In genomic region chr10:12793106-12793505, GRCh38 we compare ENCODE assay signal across 15 cellular contexts.
A peak's percentile ranks its signal among the peaks of the same experiment; 100 is the strongest.
DNase-seq lines count a peak whose midpoint lies in the region; ATAC-seq and TF ChIP-seq lines count a peak whose summit lies in the region.
"Had no signal": no experiment of that assay in that cellular context is flagged by ENCODE, and none has a peak within 500 bp of the region (broad histone marks: within the 10 kb centered on the region; RNA-seq: fewer than 3 reads in every experiment).

No MANE protein-coding gene starts in this region.

- H3K9ac ChIP-seq in colonic mucosa (ENCODE audit: low read depth in 2 of 2, low read length in 2 of 2), result no peak overlapping the region

- intact Hi-C loops in colonic mucosa (cut with DNase I), result no loop called here
- intact Hi-C loops in left colon (cut with DNase I, micrococcal nuclease), result no loop called here
- intact Hi-C loops in mucosa of descending colon (cut with DNase I, micrococcal nuclease), result no loop called here

- H3K9me3 ChIP-seq in colonic mucosa, result no peaks in the 10 kb centered on the region
- no peaks in the 10 kb centered on the region for H3K9me3 ChIP-seq in mucosa of descending colon
- H3K9me3 ChIP-seq: HAP-1 had no signal

- ATAC-seq in left colon (peak; percentile 87), mucosa of descending colon (peak; percentile 80), HG02571 (IDR thresholded peaks at IDR 0.05; ENCODE audit: unreplicated experiment) (no peak)
- ATAC-seq: GM12878 had no signal

- H3K27ac ChIP-seq in colonic mucosa, result no peak overlapping the region

- H3K36me3 ChIP-seq in colonic mucosa (no peaks in the 10 kb centered on the region), mucosa of descending colon (ENCODE audit: low read depth) (no peaks in the 10 kb centered on the region)
- H3K36me3 ChIP-seq: HAP-1 had no signal

- POLR2A ChIA-PET in GM10248 (lab: Yijun Ruan, JAX), result no interaction called here

- H3K4me1 ChIP-seq in colonic mucosa, result no peaks in the 10 kb centered on the region
- H3K4me1 ChIP-seq in mucosa of descending colon (ENCODE audit: low read depth), result no peaks in the 10 kb centered on the region
- H3K4me1 ChIP-seq: HAP-1 had no signal

- DNase-seq in colonic mucosa (peak; percentile 26), left colon (no peak), mucosa of descending colon (no peak), GM10248 (ENCODE audit: extremely low spot score) (no peak), UCSD-AML1 (lab: John Stamatoyannopoulos, UW; ENCODE audit: unreplicated experiment) (no peak)
- DNase-seq: C1 segment of cervical spinal cord; CD4-positive, alpha-beta memory T cell; COR-L47; DMS153; DND-41; GOT3; HFFc6 had no signal

- no peaks in the 10 kb centered on the region for H3K27me3 ChIP-seq in colonic mucosa

- no peak overlapping the region for H3K4me3 ChIP-seq in colonic mucosa
- no peak overlapping the region for H3K4me3 ChIP-seq in mucosa of descending colon
- H3K4me3 ChIP-seq: GM12878, HAP-1 had no signal

- CTCF ChIA-PET in GM10248 (lab: Yijun Ruan, JAX), result no interaction called here

- TF ChIP-seq CTCF in colonic mucosa (IDR thresholded peaks at IDR 0.05), result no peak
- TF ChIP-seq CTCF in mucosa of descending colon (IDR thresholded peaks at IDR 0.05), result no peak
- TF ChIP-seq CTCF in GM10248 (IDR thresholded peaks at IDR 0.05; ENCODE audit: control extremely low read depth, extremely low read depth, low read depth, missing control alignments), result no peak
